10 cellular contexts compared by ENCODE assay signal in the genomic region with DNA sequence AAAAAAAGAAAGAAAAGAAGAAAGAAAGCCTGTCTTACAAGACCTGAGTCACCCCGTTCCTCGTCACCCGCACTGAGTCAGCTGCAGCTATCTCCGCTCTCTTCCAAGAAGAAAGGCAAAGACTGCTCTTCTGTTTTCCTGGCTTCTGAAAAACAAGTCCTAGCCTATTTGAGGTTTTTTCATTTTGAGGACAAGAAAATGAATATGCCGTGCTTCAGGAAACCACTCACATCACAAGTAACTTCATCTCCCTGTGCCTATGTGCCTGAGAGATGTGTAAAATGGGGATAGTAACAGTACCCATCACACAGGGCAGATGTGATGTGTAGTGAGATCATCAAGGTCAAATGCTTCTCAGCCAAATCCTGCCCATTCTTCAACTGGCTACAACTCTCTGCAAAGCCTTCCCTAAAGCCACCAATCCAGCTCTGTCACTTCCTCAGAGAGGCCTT.
DNase-seq lines count a peak whose midpoint lies in the region; ATAC-seq and TF ChIP-seq lines count a peak whose summit lies in the region.
"Had no signal": no experiment of that assay in that cellular context is flagged by ENCODE, and none has a peak within 500 bp of the region (broad histone marks: within the 10 kb centered on the region; RNA-seq: fewer than 3 reads in every experiment).

No MANE protein-coding gene starts in this region.

- WGBS in neuronal stem cell (ENCODE audit: extremely low coverage in 2 of 2, insufficient read length in 2 of 2, insufficient replicate concordance in 1 of 2), 2 donors = no CpG with 5 or more reads among the region's 5 CpGs

- H3K9me3 Mint-ChIP-seq in activated CD8-positive, alpha-beta memory T cell treated with anti-CD3 and anti-CD28 coated beads, Interleukin-2, amount 10 ng/mL, durations not matched to agents 7 days and 5 days (ENCODE audit: low read depth) = no peaks in the 10 kb centered on the region
- H3K9me3 Mint-ChIP-seq in stimulated activated effector memory CD8-positive, alpha-beta T cell treated with anti-CD3 and anti-CD28 coated beads, Interleukin-12 subunit alpha, Interleukin-12 subunit beta, amount 100 ng/mL, for 72 hours = no peaks in the 10 kb centered on the region

- H3K27me3 ChIP-seq in neuronal stem cell (ENCODE audit: control insufficient read depth in 3 of 3, insufficient read depth in 3 of 3, low read depth in 1 of 3, low read length in 3 of 3) = no peaks in the 10 kb centered on the region

- H2BK12ac ChIP-seq in neuronal stem cell (ENCODE audit: low read length) = no peak overlapping the region

- H3K79me1 ChIP-seq in neuronal stem cell (ENCODE audit: low read depth, low read length) = no peaks in the 10 kb centered on the region

- H3K4me1 ChIP-seq in neuronal stem cell (ENCODE audit: control insufficient read depth in 2 of 2, insufficient read depth in 1 of 2, low read depth in 1 of 2, low read length in 2 of 2) = peaks cover 0 to 3% of the 10 kb centered on the region in 2 donors

- no peak overlapping the region for H3K9ac ChIP-seq in neuronal stem cell (ENCODE audit: low read depth, low read length, poor library complexity)

- peaks cover 13% of the 10 kb centered on the region for H3K4me1 Mint-ChIP-seq in activated CD8-positive, alpha-beta memory T cell treated with anti-CD3 and anti-CD28 coated beads, Interleukin-2, amount 10 ng/mL, durations not matched to agents 7 days and 5 days
- peaks cover 32% of the 10 kb centered on the region for H3K4me1 Mint-ChIP-seq in stimulated activated effector memory CD8-positive, alpha-beta T cell treated with anti-CD3 and anti-CD28 coated beads, Interleukin-12 subunit alpha, Interleukin-12 subunit beta, amount 100 ng/mL, for 72 hours

- no peak overlapping the region for H3K4me2 ChIP-seq in neuronal stem cell (ENCODE audit: insufficient read depth, low read length, poor library complexity, severe bottlenecking)

- H3K36me3 ChIP-seq in neuronal stem cell (replicated peaks in 1 of 2; ENCODE audit: control insufficient read depth in 2 of 2, insufficient read depth in 2 of 2, low read length in 2 of 2) = peaks cover 12 to 79% of the 10 kb centered on the region in 2 donors
- H3K36me3 ChIP-seq: BE2C had no signal

- peak overlapping the region; percentile 78 for H3K27ac Mint-ChIP-seq in activated CD8-positive, alpha-beta memory T cell treated with anti-CD3 and anti-CD28 coated beads, Interleukin-2, amount 10 ng/mL, durations not matched to agents 7 days and 5 days
- peak overlapping the region; percentile 93 for H3K27ac Mint-ChIP-seq in stimulated activated effector memory CD8-positive, alpha-beta T cell treated with anti-CD3 and anti-CD28 coated beads, Interleukin-12 subunit alpha, Interleukin-12 subunit beta, amount 100 ng/mL, for 72 hours

- H2AK5ac ChIP-seq in neuronal stem cell (ENCODE audit: low read depth, low read length) = no peak overlapping the region

- no peak overlapping the region for H2BK120ac ChIP-seq in neuronal stem cell (ENCODE audit: low read depth, low read length)

- H4K8ac ChIP-seq in neuronal stem cell (ENCODE audit: low read depth, low read length) = no peak overlapping the region

- H4K91ac ChIP-seq in neuronal stem cell (ENCODE audit: low read depth, low read length, poor library complexity) = no peak overlapping the region

- no peak for DNase-seq in activated CD8-positive, alpha-beta memory T cell treated with anti-CD3 and anti-CD28 coated beads, Interleukin-2, amount 10 ng/mL, durations not matched to agents 7 days and 5 days
- no peak for DNase-seq in activated CD8-positive, alpha-beta memory T cell treated with anti-CD3 and anti-CD28 coated beads for 24 hours
- peak; percentile 5 to 13 for DNase-seq in activated CD4-positive, alpha-beta T cell treated with anti-CD3 and anti-CD28 coated beads, Interleukin-2, amount 50 U/mL, for 4 hours
- DNase-seq in foreskin fibroblast (peak; percentile 92 to 96), neuronal stem cell (ENCODE audit: low spot score) (no peak)
- peak; percentile 5 to 61 for DNase-seq in stimulated activated effector memory CD8-positive, alpha-beta T cell treated with anti-CD3 and anti-CD28 coated beads, Interleukin-12 subunit alpha, Interleukin-12 subunit beta, amount 100 ng/mL, for 72 hours (ENCODE audit: low spot score in 2 of 2)
- DNase-seq in effector CD8-positive, alpha-beta T cell (lab: John Stamatoyannopoulos, UW) = no peak
- DNase-seq: NCI-H1417 had no signal

- CTCF ChIA-PET in activated CD8-positive, alpha-beta memory T cell treated with anti-CD3 and anti-CD28 coated beads, Interleukin-2, amount 10 ng/mL, durations not matched to agents 7 days and 5 days (lab: Charles Lee) = interaction anchor here (0.5 to 3.8 kb wide), 7 partner anchors 10 to 513 kb away, joined by 3 to 40 read pairs (median 8); no protein-coding TSS in a partner anchor

- peaks cover 2% of the 10 kb centered on the region for H3K36me3 Mint-ChIP-seq in activated CD8-positive, alpha-beta memory T cell treated with anti-CD3 and anti-CD28 coated beads, Interleukin-2, amount 10 ng/mL, durations not matched to agents 7 days and 5 days
- no peaks in the 10 kb centered on the region for H3K36me3 Mint-ChIP-seq in stimulated activated effector memory CD8-positive, alpha-beta T cell treated with anti-CD3 and anti-CD28 coated beads, Interleukin-12 subunit alpha, Interleukin-12 subunit beta, amount 100 ng/mL, for 72 hours

- peaks cover 9% of the 10 kb centered on the region for H3K27me3 Mint-ChIP-seq in activated CD8-positive, alpha-beta memory T cell treated with anti-CD3 and anti-CD28 coated beads, Interleukin-2, amount 10 ng/mL, durations not matched to agents 7 days and 5 days

- no peak overlapping the region for H3K23ac ChIP-seq in neuronal stem cell (ENCODE audit: low read depth, low read length, poor library complexity)

- no peak overlapping the region for H3K18ac ChIP-seq in neuronal stem cell (ENCODE audit: low read length)

- peak overlapping the region; percentile 28 to 37 for H3K4me3 ChIP-seq in foreskin fibroblast (ENCODE audit: low read depth in 1 of 2, low read length in 2 of 2)
- no peak overlapping the region for H3K4me3 ChIP-seq in neuronal stem cell (ENCODE audit: low read length in 2 of 2)

- H2BK15ac ChIP-seq in neuronal stem cell (ENCODE audit: low read length) = no peak overlapping the region

- no peak overlapping the region for H2BK5ac ChIP-seq in neuronal stem cell (ENCODE audit: low read length)

- peak; percentile 54 for ATAC-seq in activated CD8-positive, alpha-beta memory T cell treated with anti-CD3 and anti-CD28 coated beads, Interleukin-2, amount 10 ng/mL, durations not matched to agents 7 days and 5 days
- ATAC-seq in stimulated activated effector memory CD8-positive, alpha-beta T cell treated with anti-CD3 and anti-CD28 coated beads, Interleukin-12 subunit alpha, Interleukin-12 subunit beta, amount 100 ng/mL, for 72 hours = peak; percentile 83
- ATAC-seq in HG03432 (IDR thresholded peaks at IDR 0.05; ENCODE audit: unreplicated experiment) = no peak

- no peak overlapping the region for H3K4ac ChIP-seq in neuronal stem cell (ENCODE audit: low read length)

- H3K14ac ChIP-seq in neuronal stem cell (ENCODE audit: low read length) = no peak overlapping the region

- no peak for TF ChIP-seq CTCF in foreskin fibroblast (IDR thresholded peaks at IDR 0.05; ENCODE audit: low read depth, low read length)

- no peaks in the 10 kb centered on the region for H3K9me3 ChIP-seq in neuronal stem cell (replicated peaks in 1 of 2; ENCODE audit: control insufficient read depth in 2 of 2, insufficient read depth in 1 of 2, low read depth in 1 of 2, low read length in 2 of 2)
- H3K9me3 ChIP-seq: BE2C had no signal

- no peak overlapping the region for H3K27ac ChIP-seq in neuronal stem cell (replicated peaks; ENCODE audit: low read length)

- no peak overlapping the region for H2AFZ ChIP-seq in neuronal stem cell (ENCODE audit: low read length)

- H3K4me3 Mint-ChIP-seq in activated CD8-positive, alpha-beta memory T cell treated with anti-CD3 and anti-CD28 coated beads, Interleukin-2, amount 10 ng/mL, durations not matched to agents 7 days and 5 days = no peak overlapping the region
- H3K4me3 Mint-ChIP-seq in stimulated activated effector memory CD8-positive, alpha-beta T cell treated with anti-CD3 and anti-CD28 coated beads, Interleukin-12 subunit alpha, Interleukin-12 subunit beta, amount 100 ng/mL, for 72 hours = peak overlapping the region; percentile 60

Comparison
In these comparisons a context has a peak if more than half of its experiments do, and no peak if none do; other contexts are left out.
1. DNase-seq: peak in activated CD4-positive, alpha-beta T cell treated with anti-CD3 and anti-CD28 coated beads, Interleukin-2, amount 50 U/mL, for 4 hours (2 of 2), foreskin fibroblast (2 of 2) and stimulated activated effector memory CD8-positive, alpha-beta T cell treated with anti-CD3 and anti-CD28 coated beads, Interleukin-12 subunit alpha, Interleukin-12 subunit beta, amount 100 ng/mL, for 72 hours (2 of 2); none in activated CD8-positive, alpha-beta memory T cell treated with anti-CD3 and anti-CD28 coated beads, Interleukin-2, amount 10 ng/mL, durations not matched to agents 7 days and 5 days (single experiment), activated CD8-positive, alpha-beta memory T cell treated with anti-CD3 and anti-CD28 coated beads for 24 hours (single experiment), effector CD8-positive, alpha-beta T cell (single experiment) and neuronal stem cell (single experiment).
2. H3K4me3 ChIP-seq: peak in foreskin fibroblast (2 of 2); none in neuronal stem cell (0 of 2).